1 cellular context compared by ENCODE assay signal in genomic region chr11:134244593-134244992, GRCh38.
A peak's percentile ranks its signal among the peaks of the same experiment; 100 is the strongest.
TF ChIP-seq lines count a peak whose summit lies in the region.

No MANE protein-coding gene starts in this region.

TF ChIP-seq in HepG2, 621 proteins besides CTCF, POLR2A, EP300 and RAD21:
- TF ChIP-seq KDM4B (CRISPR knock-in tag; IDR thresholded peaks at IDR 0.05) (no peak), ZNF782 (CRISPR knock-in tag; IDR thresholded peaks at IDR 0.05; ENCODE audit: borderline replicate concordance) (no peak), ZNF30 (CRISPR knock-in tag; IDR thresholded peaks at IDR 0.05) (no peak), ZHX1 (CRISPR knock-in tag; IDR thresholded peaks at IDR 0.05; ENCODE audit: low read depth) (no peak), HIVEP1 (CRISPR knock-in tag; IDR thresholded peaks at IDR 0.05) (no peak), STAG1 (CRISPR knock-in tag; IDR thresholded peaks at IDR 0.05) (peak; percentile 56), SMC3 (IDR thresholded peaks at IDR 0.05; ENCODE audit: low read length) (peak; percentile 73), SMARCC2 (IDR thresholded peaks at IDR 0.05) (no peak)
TF ChIP-seq in HepG2: peak in this region for 2.
